Comparison of ENCODE assay signal across 1 cellular context in the genomic region with DNA sequence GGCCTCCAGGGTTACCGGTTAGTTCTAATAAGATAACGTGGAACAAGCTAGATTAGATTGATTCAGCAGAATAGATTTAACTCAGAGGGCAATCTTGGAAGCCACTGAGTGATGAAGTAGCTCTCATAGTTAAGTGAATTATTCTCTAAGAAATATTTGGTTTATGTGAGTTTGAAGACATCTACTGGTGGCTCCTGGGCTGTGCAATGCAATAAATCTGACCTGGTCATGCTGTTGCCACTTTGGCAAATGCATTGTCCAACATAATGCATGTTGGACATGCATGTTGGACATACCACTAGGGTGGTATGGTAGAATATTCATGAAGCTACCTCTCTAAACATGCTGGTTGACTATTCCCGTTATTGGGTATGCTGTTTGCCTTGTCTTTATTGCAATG.
TF ChIP-seq lines count a peak whose summit lies in the region.

No MANE protein-coding gene starts in this region.

TF ChIP-seq in SK-N-SH, 30 proteins besides CTCF, POLR2A, EP300 and RAD21 (continued from another document):
- TF ChIP-seq, protein P1, sequence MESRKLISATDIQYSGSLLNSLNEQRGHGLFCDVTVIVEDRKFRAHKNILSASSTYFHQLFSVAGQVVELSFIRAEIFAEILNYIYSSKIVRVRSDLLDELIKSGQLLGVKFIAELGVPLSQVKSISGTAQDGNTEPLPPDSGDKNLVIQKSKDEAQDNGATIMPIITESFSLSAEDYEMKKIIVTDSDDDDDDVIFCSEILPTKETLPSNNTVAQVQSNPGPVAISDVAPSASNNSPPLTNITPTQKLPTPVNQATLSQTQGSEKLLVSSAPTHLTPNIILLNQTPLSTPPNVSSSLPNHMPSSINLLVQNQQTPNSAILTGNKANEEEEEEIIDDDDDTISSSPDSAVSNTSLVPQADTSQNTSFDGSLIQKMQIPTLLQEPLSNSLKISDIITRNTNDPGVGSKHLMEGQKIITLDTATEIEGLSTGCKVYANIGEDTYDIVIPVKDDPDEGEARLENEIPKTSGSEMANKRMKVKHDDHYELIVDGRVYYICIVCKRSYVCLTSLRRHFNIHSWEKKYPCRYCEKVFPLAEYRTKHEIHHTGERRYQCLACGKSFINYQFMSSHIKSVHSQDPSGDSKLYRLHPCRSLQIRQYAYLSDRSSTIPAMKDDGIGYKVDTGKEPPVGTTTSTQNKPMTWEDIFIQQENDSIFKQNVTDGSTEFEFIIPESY (IDR thresholded peaks at IDR 0.05; ENCODE audit: borderline replicate concordance, low read depth), result no peak
- TF ChIP-seq, protein P2, sequence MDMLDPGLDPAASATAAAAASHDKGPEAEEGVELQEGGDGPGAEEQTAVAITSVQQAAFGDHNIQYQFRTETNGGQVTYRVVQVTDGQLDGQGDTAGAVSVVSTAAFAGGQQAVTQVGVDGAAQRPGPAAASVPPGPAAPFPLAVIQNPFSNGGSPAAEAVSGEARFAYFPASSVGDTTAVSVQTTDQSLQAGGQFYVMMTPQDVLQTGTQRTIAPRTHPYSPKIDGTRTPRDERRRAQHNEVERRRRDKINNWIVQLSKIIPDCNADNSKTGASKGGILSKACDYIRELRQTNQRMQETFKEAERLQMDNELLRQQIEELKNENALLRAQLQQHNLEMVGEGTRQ (IDR thresholded peaks at IDR 0.05; ENCODE audit: borderline replicate concordance, low read depth, low read length), result no peak
- TF ChIP-seq MXI1 (IDR thresholded peaks at IDR 0.05; ENCODE audit: low read depth, low read length), result no peak
- no peak for TF ChIP-seq POLR2AphosphoS5 (IDR thresholded peaks at IDR 0.05; ENCODE audit: low read depth, low read length)
- TF ChIP-seq SIN3A (IDR thresholded peaks at IDR 0.05; ENCODE audit: borderline replicate concordance, low read depth, low read length), result no peak
- no peak for TF ChIP-seq NRF1 (IDR thresholded peaks at IDR 0.05; ENCODE audit: low read depth, low read length)
- TF ChIP-seq REST (IDR thresholded peaks at IDR 0.05; ENCODE audit: low read depth, low read length), result no peak
- no peak for TF ChIP-seq ELF1 (IDR thresholded peaks at IDR 0.05)
- TF ChIP-seq FOSL2 (IDR thresholded peaks at IDR 0.05; ENCODE audit: borderline replicate concordance, low read depth), result no peak
- no peak for TF ChIP-seq RFX5 (IDR thresholded peaks at IDR 0.05; ENCODE audit: low read length)
TF ChIP-seq in SK-N-SH: peak in this region for 0.
